ENCODE assay signal across 23 cellular contexts in the genomic region with DNA sequence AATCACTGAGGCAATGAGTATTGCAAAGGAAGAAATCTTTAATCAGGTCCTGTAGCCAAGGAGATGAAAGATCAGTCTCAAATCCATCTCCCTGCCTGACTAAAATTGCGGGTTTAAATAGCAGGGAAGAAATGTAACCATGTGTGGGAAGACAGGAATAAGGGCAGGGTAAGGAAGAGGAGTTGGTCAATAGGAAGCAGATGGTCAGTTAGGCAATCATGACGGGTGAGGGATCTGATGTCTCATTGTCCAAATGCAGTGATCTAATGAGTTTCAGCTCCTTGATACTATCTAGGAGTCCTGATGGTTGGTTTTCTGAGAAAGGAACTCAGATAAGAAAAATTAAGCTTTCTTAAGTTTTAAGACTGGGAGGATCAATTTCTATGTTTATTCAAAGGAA.
"Had no signal": no experiment of that assay in that cellular context is flagged by ENCODE, and none has a peak within 500 bp of the region (broad histone marks: within the 10 kb centered on the region; RNA-seq: fewer than 3 reads in every experiment).

No MANE protein-coding gene starts in this region.

- H3K27me3 ChIP-seq: heart left ventricle, neural progenitor cell, ovary, testis, tibial nerve had no signal

- H3K27ac ChIP-seq: dorsolateral prefrontal cortex, heart left ventricle, neural progenitor cell, ovary, testis, tibial nerve had no signal

- H3K9me3 ChIP-seq: ovary, testis had no signal

- H3K4me3 ChIP-seq: dorsolateral prefrontal cortex, heart left ventricle, lung, neural progenitor cell, ovary, testis, tibial nerve had no signal

- H3K4me1 ChIP-seq: neural progenitor cell had no signal

- DNase-seq: cortex of kidney; dorsolateral prefrontal cortex; effector CD8-positive, alpha-beta T cell; foreskin melanocyte; heart left ventricle; hippocampal formation; left colon; left ventricle myocardium superior; mesenchymal stem cell; midbrain; nucleus accumbens; ovary; right cardiac atrium; stimulated activated CD4-positive, alpha-beta T cell treated with anti-CD3 and anti-CD28 coated beads, Interleukin-15, amount 100 ng/mL, for 24 hours; stimulated activated CD4-positive, alpha-beta T cell treated with anti-CD3 and anti-CD28 coated beads, Interleukin-1b, Interleukin-23, amount 100 ng/mL, for 48 hours; stimulated activated CD4-positive, alpha-beta T cell treated with anti-CD3 and anti-CD28 coated beads, Interleukin-4, amount 100 ng/mL, for 24 hours; testis had no signal

- H2AFZ ChIP-seq: neural progenitor cell had no signal

- H3K36me3 ChIP-seq: heart left ventricle, neural progenitor cell, ovary, tibial nerve had no signal

- H3K4me2 ChIP-seq: neural progenitor cell had no signal

- ATAC-seq: esophagus mucosa; left colon; left ventricle myocardium superior; natural killer cell treated with Interleukin-12 subunit alpha and Interleukin-12 subunit beta and Interleukin-15 and Interleukin-18, amount 100 ng/mL, for 72 hours; right cardiac atrium; stimulated activated memory B cell treated with anti-CD40 and anti-IgM and Interleukin-4, amounts not matched to agents 10 μg/mL and 1 μg/mL and 100 μg/mL, for 72 hours had no signal

- H3K9ac ChIP-seq: neural progenitor cell had no signal
